12 cellular contexts compared by ENCODE assay signal in the genomic region with DNA sequence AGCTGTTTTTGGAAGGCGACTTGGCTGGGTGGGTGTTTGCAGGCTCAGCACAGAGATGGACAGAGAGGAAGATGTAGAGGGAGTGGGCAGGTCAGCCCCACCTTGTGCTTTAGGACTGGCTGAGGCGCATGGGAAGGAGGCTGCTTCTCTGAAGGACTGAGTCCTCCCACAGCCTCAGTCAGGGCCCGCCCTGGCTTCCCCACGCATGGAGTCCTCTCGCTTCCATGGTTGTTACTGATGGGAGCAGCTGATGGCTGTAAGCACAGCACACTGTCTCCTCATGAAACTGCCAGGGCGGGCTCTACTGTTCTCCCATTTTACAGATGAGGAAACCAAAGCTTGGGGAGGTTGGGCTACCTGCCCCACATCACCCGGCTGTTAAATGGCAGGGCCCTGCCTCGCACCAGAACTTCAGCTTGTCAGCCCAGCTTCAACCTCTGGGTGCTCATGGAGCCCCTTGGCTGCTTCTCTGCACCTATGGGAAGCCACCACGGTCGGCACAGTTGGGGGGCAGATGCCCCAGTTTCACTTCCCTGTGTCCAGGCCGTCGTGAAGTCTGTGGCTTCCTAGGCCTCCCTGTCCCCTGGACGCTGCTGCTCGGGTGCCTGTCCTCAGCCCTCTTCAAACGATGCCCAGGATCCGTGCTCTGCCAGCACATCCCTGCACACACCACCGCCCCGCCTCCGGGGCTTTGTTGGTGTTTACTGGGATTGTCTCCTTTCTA. TPM values are rescaled to one million over a fixed set of nuclear protein-coding genes. Genes with fewer than 3 reads are reported as not detected.
DNase-seq lines count a peak whose midpoint lies in the region; ATAC-seq and TF ChIP-seq lines count a peak whose summit lies in the region.
"Had no signal": no experiment of that assay in that cellular context is flagged by ENCODE, and none has a peak within 500 bp of the region (broad histone marks: within the 10 kb centered on the region; RNA-seq: fewer than 3 reads in every experiment).

No MANE protein-coding gene starts in this region.

- intact Hi-C loops in MCF 10A (cut with micrococcal nuclease) (no loop called here), mammary epithelial cell (cut with micrococcal nuclease) (no loop called here), left ventricle myocardium superior (cut with micrococcal nuclease) (no loop called here)

- H4K20me1 ChIP-seq in mammary epithelial cell (ENCODE audit: insufficient read depth, low read length) (no peaks in the 10 kb centered on the region), OCI-LY1 (ENCODE audit: insufficient read depth, low read length) (no peaks in the 10 kb centered on the region)

- CTCF ChIA-PET in MCF 10A (lab: Yijun Ruan, JAX) (interaction anchor here (0.6 to 0.8 kb wide), 4 partner anchors 18 to 619 kb away, joined by 3 to 4 read pairs (median 3); a partner anchor contains a TSS), mammary epithelial cell (lab: Charles Lee; ENCODE audit: low non-redundant PET) (no interaction called here)

- H3K36me3 ChIP-seq in mammary epithelial cell (ENCODE audit: insufficient read depth, low read length), result no peaks in the 10 kb centered on the region
- peaks cover 5% of the 10 kb centered on the region; the same call in 1 of the 2 replicates for H3K36me3 ChIP-seq in OCI-LY1 (ENCODE audit: insufficient read depth, low read length)
- H3K36me3 ChIP-seq: suprapubic skin had no signal

- 96% methylated on average over 14 of the region's 19 CpGs for WGBS in mammary epithelial cell (ENCODE audit: low coverage, missing lambda C conversion rate)

- dilution Hi-C loops in mammary epithelial cell (cut with HindIII; ENCODE audit: low sequenced_read_pairs), result no loop called here

- H3K4me3 Mint-ChIP-seq in MCF 10A (ENCODE audit: unreplicated experiment), result peak overlapping the region; percentile 4
- H3K4me3 Mint-ChIP-seq in type B pancreatic cell, result peak overlapping the region; percentile 89

- H3K27me3 ChIP-seq in mammary epithelial cell (ENCODE audit: insufficient read depth, low read length) (no peaks in the 10 kb centered on the region), OCI-LY1 (ENCODE audit: insufficient read depth, low read length) (no peaks in the 10 kb centered on the region)
- H3K27me3 ChIP-seq: suprapubic skin had no signal

- H3K4me3 ChIP-seq in mammary epithelial cell (replicated peaks in 1 of 3; ENCODE audit: insufficient read depth in 1 of 3, low read depth in 2 of 3, low read length in 3 of 3) (no peak overlapping the region), OCI-LY1 (ENCODE audit: low read depth, low read length, poor library complexity, severe bottlenecking) (peak overlapping the region; percentile 89)
- H3K4me3 ChIP-seq: suprapubic skin had no signal

- POLR2A ChIA-PET in MCF 10A (lab: Yijun Ruan, JAX), result interaction anchor here (0.7 kb wide), 1 partner anchor 643 kb away, joined by 3 read pairs; no protein-coding TSS in a partner anchor

- TF ChIP-seq CTCF in MCF 10A (IDR thresholded peaks at IDR 0.05; ENCODE audit: unreplicated experiment), result no peak
- no peak for TF ChIP-seq CTCF in mammary epithelial cell (conservative IDR thresholded peaks at IDR 0.05 in 1 of 2, IDR thresholded peaks at IDR 0.05 in 1 of 2; ENCODE audit: extremely low read depth in 1 of 2, insufficient read depth in 1 of 2, low read depth in 1 of 2, low read length in 2 of 2)
- no peak for TF ChIP-seq CTCF in OCI-LY1 (IDR thresholded peaks at IDR 0.05; ENCODE audit: low read length)
- no peak for TF ChIP-seq CTCF in type B pancreatic cell (conservative IDR thresholded peaks at IDR 0.05)

- DNase-seq in MCF 10A (ENCODE audit: unreplicated experiment) (no peak), mammary epithelial cell (no peak), left ventricle myocardium superior (peak; percentile 26), type B pancreatic cell (ENCODE audit: extremely low spot score, unreplicated experiment) (no peak), T1000 (lab: John Stamatoyannopoulos, UW) (no peak), left lobe of liver (ENCODE audit: low spot score) (no peak)
- DNase-seq: NCI-H748 treated with DMSO at 0.1 percent for 48 hours; stimulated activated CD4-positive, alpha-beta T cell treated with anti-CD3 and anti-CD28 coated beads, Interleukin-4, amount 100 ng/mL, for 1 hour had no signal

- BruUV-seq in MCF 10A (replicated peaks; lab: Mats Ljungman, UMichigan) (no TSS peak), mammary epithelial cell (replicated peaks; lab: Mats Ljungman, UMichigan) (no TSS peak)

- no peaks in the 10 kb centered on the region; the same call in 1 of the 2 replicates for H3F3A ChIP-seq in OCI-LY1 (ENCODE audit: insufficient read depth, low read length)

- H3K4me1 ChIP-seq in mammary epithelial cell (ENCODE audit: insufficient read depth, low read length), result peaks cover 32% of the 10 kb centered on the region
- peaks cover 52% of the 10 kb centered on the region for H3K4me1 ChIP-seq in OCI-LY1 (ENCODE audit: insufficient read depth, low read length, severe bottlenecking)

- H3K36me3 Mint-ChIP-seq in MCF 10A (ENCODE audit: insufficient read depth, unreplicated experiment) (peaks cover 6% of the 10 kb centered on the region), type B pancreatic cell (no peaks in the 10 kb centered on the region)

- H3K79me2 ChIP-seq in mammary epithelial cell (ENCODE audit: insufficient read depth, low read length) (peaks cover 72% of the 10 kb centered on the region), OCI-LY1 (ENCODE audit: insufficient read depth, low read length) (peaks cover 38% of the 10 kb centered on the region)

- H2AFZ ChIP-seq in mammary epithelial cell (ENCODE audit: low read depth, low read length) (no peak overlapping the region), OCI-LY1 (ENCODE audit: low read length) (no peak overlapping the region)

- H3K4me1 Mint-ChIP-seq in MCF 10A (ENCODE audit: insufficient read depth, unreplicated experiment), result peaks cover 16% of the 10 kb centered on the region
- H3K4me1 Mint-ChIP-seq in type B pancreatic cell (ENCODE audit: unreplicated experiment), result peaks cover 30% of the 10 kb centered on the region

- H3K27ac ChIP-seq in mammary epithelial cell (ENCODE audit: insufficient read depth, low read depth, low read length), result no peak overlapping the region
- H3K27ac ChIP-seq in OCI-LY1 (ENCODE audit: low read depth, low read length, poor library complexity, severe bottlenecking), result peak overlapping the region; percentile 55
- H3K27ac ChIP-seq: KMS-11, suprapubic skin had no signal

- no peaks in the 10 kb centered on the region for H3K9me2 ChIP-seq in OCI-LY1 (ENCODE audit: low read depth, low read length)

- H3K9ac ChIP-seq in mammary epithelial cell (ENCODE audit: insufficient read depth, low read length) (no peak overlapping the region), OCI-LY1 (ENCODE audit: low read length) (peak overlapping the region; percentile 85; the same call in 1 of the 2 replicates)
- H3K9ac ChIP-seq: KMS-11 had no signal

- in situ Hi-C loops in mammary epithelial cell (cut with MboI; ENCODE audit: low sequenced_read_pairs in 2 of 2), result loop anchor here in 1 of 2 donors (25.0 kb wide), 1 partner anchor 304 kb away; a partner anchor contains a TSS

- H3K4me2 ChIP-seq in mammary epithelial cell (ENCODE audit: insufficient read depth, low read depth, low read length), result no peak overlapping the region
- H3K4me2 ChIP-seq in OCI-LY1 (ENCODE audit: low read length), result peak overlapping the region; percentile 94

- ATAC-seq in left ventricle myocardium superior (no peak), left lobe of liver (no peak), HG03135 (IDR thresholded peaks at IDR 0.05; ENCODE audit: unreplicated experiment) (no peak)

- no peak overlapping the region for H3K27ac Mint-ChIP-seq in MCF 10A (ENCODE audit: low read depth, unreplicated experiment)
- H3K27ac Mint-ChIP-seq in type B pancreatic cell, result no peak overlapping the region

- no peaks in the 10 kb centered on the region for H3K27me3 Mint-ChIP-seq in MCF 10A (ENCODE audit: insufficient read depth, unreplicated experiment)
- H3K27me3 Mint-ChIP-seq in type B pancreatic cell, result no peaks in the 10 kb centered on the region

- H3K9me3 Mint-ChIP-seq in MCF 10A (ENCODE audit: unreplicated experiment) (no peaks in the 10 kb centered on the region), type B pancreatic cell (no peaks in the 10 kb centered on the region)

- H3K9me3 ChIP-seq in mammary epithelial cell (replicated peaks; ENCODE audit: insufficient read depth, low read length), result no peaks in the 10 kb centered on the region
- H3K9me3 ChIP-seq in OCI-LY1 (ENCODE audit: low read length), result no peaks in the 10 kb centered on the region
- H3K9me3 ChIP-seq: suprapubic skin had no signal

RNA-seq across cellular contexts. Expression of a gene that starts 2.4 kb away (rescaled TPM):
- total RNA-seq in MCF 10A (2022) (9.2 and 11.1 TPM in 2 replicates), mammary epithelial cell (10 to 100 TPM in 1 of 2 donors, 1 to 10 TPM in 1; 6.8 to 15.9 TPM), left ventricle myocardium superior (20.8 TPM), type B pancreatic cell (ENCODE audit: low replicate concordance) (18.4 and 26.0 TPM in 2 replicates), left lobe of liver (2.0 TPM)
- 6.8 TPM for polyA plus RNA-seq in mammary epithelial cell
- 15.3 TPM for polyA minus RNA-seq in mammary epithelial cell

RNA-seq across cellular contexts. Expression of a gene that starts 51.8 kb away (rescaled TPM):
- 6.5 and 8.1 TPM in 2 replicates for total RNA-seq in MCF 10A (2022)
- total RNA-seq in mammary epithelial cell, result 1 to 10 TPM; 2.2 to 4.0 TPM
- polyA plus RNA-seq in mammary epithelial cell, result 2.5 TPM
- 1.2 TPM for polyA minus RNA-seq in mammary epithelial cell
- total RNA-seq in left ventricle myocardium superior, result 3.8 TPM
- total RNA-seq in type B pancreatic cell (ENCODE audit: low replicate concordance), result 5.8 and 7.6 TPM in 2 replicates
- total RNA-seq in left lobe of liver, result 3.5 TPM
